In genomic region chr9:13443380-13444271, GRCh38 we compare ENCODE assay signal across 13 cellular contexts.
DNase-seq lines count a peak whose midpoint lies in the region; ATAC-seq, FAIRE-seq and TF ChIP-seq lines count a peak whose summit lies in the region.
"Had no signal": no experiment of that assay in that cellular context is flagged by ENCODE, and none has a peak within 500 bp of the region (broad histone marks: within the 10 kb centered on the region; RNA-seq: fewer than 3 reads in every experiment).

No MANE protein-coding gene starts in this region.

- H3K9ac ChIP-seq in astrocyte (ENCODE audit: low read length): no peak overlapping the region

- peak; percentile 45 for FAIRE-seq in astrocyte (lab: Jason Lieb, UNC)
- FAIRE-seq: GM19239 had no signal

- H3K27me3 Mint-ChIP-seq in astrocyte (ENCODE audit: low read depth, unreplicated experiment): peaks cover 3% of the 10 kb centered on the region

- H3K27me3 ChIP-seq in astrocyte (ENCODE audit: insufficient read depth, low read length) (peaks cover 18% of the 10 kb centered on the region), testis (no peaks in the 10 kb centered on the region)

- TF ChIP-seq CTCF in astrocyte (IDR thresholded peaks at IDR 0.05; ENCODE audit: insufficient read depth, low read depth, low read length) (no peak), testis (IDR thresholded peaks at IDR 0.05) (no peak)

- H3K4me2 ChIP-seq in astrocyte (ENCODE audit: low read length): peak overlapping the region; percentile 73

- H3K4me3 ChIP-seq in astrocyte (ENCODE audit: insufficient read depth, low read depth, low read length) (peak overlapping the region; percentile 16), testis (no peak overlapping the region)

- H3K9me3 Mint-ChIP-seq in astrocyte (ENCODE audit: unreplicated experiment): no peaks in the 10 kb centered on the region
- H3K9me3 Mint-ChIP-seq: T-helper 1 cell treated with Interleukin-12 subunit alpha and Interleukin-12 subunit beta and Interleukin-4 antibody, amounts not matched to agents 30 μg/mL and 1 μg/mL, for 36 hours; type B pancreatic cell had no signal

- no peaks in the 10 kb centered on the region for H4K20me1 ChIP-seq in astrocyte (ENCODE audit: insufficient read depth, low read length)

- H3K36me3 Mint-ChIP-seq in astrocyte (ENCODE audit: low read depth, unreplicated experiment): no peaks in the 10 kb centered on the region
- H3K36me3 Mint-ChIP-seq: type B pancreatic cell had no signal

- no peak for ATAC-seq in HG03108 (IDR thresholded peaks at IDR 0.05; ENCODE audit: unreplicated experiment)

- 45 to 60% methylated on average over 18 of the region's 18 CpGs for WGBS in testis, 2 donors

- H3K4me3 Mint-ChIP-seq in astrocyte (ENCODE audit: unreplicated experiment): no peak overlapping the region
- H3K4me3 Mint-ChIP-seq: T-helper 1 cell treated with Interleukin-12 subunit alpha and Interleukin-12 subunit beta and Interleukin-4 antibody, amounts not matched to agents 30 μg/mL and 1 μg/mL, for 36 hours; type B pancreatic cell had no signal

- H3K4me1 ChIP-seq in astrocyte (ENCODE audit: insufficient read depth, low read length): no peaks in the 10 kb centered on the region
- no peaks in the 10 kb centered on the region for H3K4me1 ChIP-seq in testis
- H3K4me1 ChIP-seq: Caco-2 had no signal

- no peaks in the 10 kb centered on the region for H3K4me1 Mint-ChIP-seq in astrocyte (ENCODE audit: low read depth, unreplicated experiment)

- intact Hi-C loops in testis (cut with DNase I; ENCODE audit: low total_unique reads): no loop called here

- H3K27ac ChIP-seq in astrocyte (ENCODE audit: low read depth, low read length): no peak overlapping the region
- no peak overlapping the region for H3K27ac ChIP-seq in testis
- H3K27ac ChIP-seq: epithelial cell of prostate had no signal

- H3K9me3 ChIP-seq in astrocyte (ENCODE audit: insufficient read depth, low read depth, low read length) (no peaks in the 10 kb centered on the region), testis (no peaks in the 10 kb centered on the region)
- H3K9me3 ChIP-seq: Caco-2 had no signal

- H3K27ac Mint-ChIP-seq in astrocyte (ENCODE audit: unreplicated experiment): no peak overlapping the region
- H3K27ac Mint-ChIP-seq: T-helper 1 cell treated with Interleukin-12 subunit alpha and Interleukin-12 subunit beta and Interleukin-4 antibody, amounts not matched to agents 30 μg/mL and 1 μg/mL, for 36 hours; type B pancreatic cell had no signal

- H2AFZ ChIP-seq in astrocyte (ENCODE audit: low read depth, low read length): no peak overlapping the region

- H3K79me2 ChIP-seq in astrocyte (ENCODE audit: insufficient read depth, low read length): no peaks in the 10 kb centered on the region

- DNase-seq in NCI-H1694 treated with DMSO at 0.1 percent for 48 hours (lab: John Stamatoyannopoulos, UW): peak; percentile 75
- no peak for DNase-seq in astrocyte (ENCODE audit: low read depth)
- DNase-seq in hippocampal formation (lab: John Stamatoyannopoulos, UW): peak; percentile 59 to 66
- peak; percentile 22 for DNase-seq in testis
- no peak for DNase-seq in foreskin melanocyte
- no peak for DNase-seq in NOMO-1 (lab: John Stamatoyannopoulos, UW; ENCODE audit: unreplicated experiment in 2 of 2)
- DNase-seq: activated CD8-positive, alpha-beta memory T cell treated with anti-CD3 and anti-CD28 coated beads for 24 hours; Caco-2 had no signal

- H3K36me3 ChIP-seq in astrocyte (ENCODE audit: insufficient read depth, low read length) (no peaks in the 10 kb centered on the region), testis (ENCODE audit: low read depth, missing control alignments) (no peaks in the 10 kb centered on the region)

- TF ChIP-seq POLR2A in testis (IDR thresholded peaks at IDR 0.05): no peak

Comparison
In these comparisons a context has a peak if more than half of its experiments do, and no peak if none do; other contexts are left out.
1. DNase-seq: peak in NCI-H1694 treated with DMSO at 0.1 percent for 48 hours (single experiment), hippocampal formation (2 of 2) and testis (single experiment); none in astrocyte (single experiment), foreskin melanocyte (single experiment) and NOMO-1 (0 of 2).